Comparison of ENCODE assay signal across 1 cellular context in the genomic region with DNA sequence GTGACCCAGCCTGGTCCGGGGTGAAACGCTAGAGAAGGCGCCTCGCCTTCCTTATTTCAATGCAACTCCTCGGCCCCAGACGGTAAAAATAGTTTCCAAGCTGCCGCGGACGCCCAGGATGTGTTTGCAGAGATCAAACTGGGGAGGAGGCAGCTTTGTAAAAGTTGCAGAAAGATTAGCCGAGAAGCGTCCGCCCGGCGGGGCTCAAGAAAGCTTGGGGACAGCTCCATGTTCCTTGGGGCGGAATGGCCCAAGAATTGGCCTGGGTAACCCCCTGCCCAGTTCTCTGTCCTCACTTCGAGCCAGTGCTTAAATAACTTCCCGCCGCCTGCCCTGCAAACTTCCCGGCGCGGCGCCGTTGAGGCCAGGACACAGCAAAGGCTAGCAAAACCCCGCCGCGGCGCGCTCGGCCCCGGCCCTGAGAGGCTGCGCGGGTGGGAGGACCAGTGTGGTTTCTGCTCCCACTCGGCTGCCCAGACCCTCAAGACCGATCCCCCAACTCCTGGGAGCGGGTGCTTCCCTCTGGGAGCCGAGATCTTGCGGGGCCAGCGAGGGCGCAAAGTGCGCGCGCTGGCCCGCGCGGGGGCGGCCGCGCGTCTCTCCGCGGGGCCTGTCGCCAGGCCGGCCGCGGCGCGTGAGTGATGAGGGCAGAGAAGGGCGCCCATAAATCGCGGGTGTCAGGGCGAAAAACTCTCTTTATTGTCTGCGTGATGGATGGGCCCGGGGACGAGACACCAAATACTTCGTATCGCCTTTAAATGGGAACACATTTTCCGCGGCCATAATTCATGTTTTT.
TF ChIP-seq lines count a peak whose summit lies in the region.

No MANE protein-coding gene starts in this region.

TF ChIP-seq in HepG2, 621 proteins besides CTCF, POLR2A, EP300 and RAD21 (continued from another document and continues in another):
- TF ChIP-seq, protein P1, sequence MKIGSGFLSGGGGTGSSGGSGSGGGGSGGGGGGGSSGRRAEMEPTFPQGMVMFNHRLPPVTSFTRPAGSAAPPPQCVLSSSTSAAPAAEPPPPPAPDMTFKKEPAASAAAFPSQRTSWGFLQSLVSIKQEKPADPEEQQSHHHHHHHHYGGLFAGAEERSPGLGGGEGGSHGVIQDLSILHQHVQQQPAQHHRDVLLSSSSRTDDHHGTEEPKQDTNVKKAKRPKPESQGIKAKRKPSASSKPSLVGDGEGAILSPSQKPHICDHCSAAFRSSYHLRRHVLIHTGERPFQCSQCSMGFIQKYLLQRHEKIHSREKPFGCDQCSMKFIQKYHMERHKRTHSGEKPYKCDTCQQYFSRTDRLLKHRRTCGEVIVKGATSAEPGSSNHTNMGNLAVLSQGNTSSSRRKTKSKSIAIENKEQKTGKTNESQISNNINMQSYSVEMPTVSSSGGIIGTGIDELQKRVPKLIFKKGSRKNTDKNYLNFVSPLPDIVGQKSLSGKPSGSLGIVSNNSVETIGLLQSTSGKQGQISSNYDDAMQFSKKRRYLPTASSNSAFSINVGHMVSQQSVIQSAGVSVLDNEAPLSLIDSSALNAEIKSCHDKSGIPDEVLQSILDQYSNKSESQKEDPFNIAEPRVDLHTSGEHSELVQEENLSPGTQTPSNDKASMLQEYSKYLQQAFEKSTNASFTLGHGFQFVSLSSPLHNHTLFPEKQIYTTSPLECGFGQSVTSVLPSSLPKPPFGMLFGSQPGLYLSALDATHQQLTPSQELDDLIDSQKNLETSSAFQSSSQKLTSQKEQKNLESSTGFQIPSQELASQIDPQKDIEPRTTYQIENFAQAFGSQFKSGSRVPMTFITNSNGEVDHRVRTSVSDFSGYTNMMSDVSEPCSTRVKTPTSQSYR (CRISPR knock-in tag; IDR thresholded peaks at IDR 0.05; ENCODE audit: borderline replicate concordance), result no peak
- TF ChIP-seq, protein P2, sequence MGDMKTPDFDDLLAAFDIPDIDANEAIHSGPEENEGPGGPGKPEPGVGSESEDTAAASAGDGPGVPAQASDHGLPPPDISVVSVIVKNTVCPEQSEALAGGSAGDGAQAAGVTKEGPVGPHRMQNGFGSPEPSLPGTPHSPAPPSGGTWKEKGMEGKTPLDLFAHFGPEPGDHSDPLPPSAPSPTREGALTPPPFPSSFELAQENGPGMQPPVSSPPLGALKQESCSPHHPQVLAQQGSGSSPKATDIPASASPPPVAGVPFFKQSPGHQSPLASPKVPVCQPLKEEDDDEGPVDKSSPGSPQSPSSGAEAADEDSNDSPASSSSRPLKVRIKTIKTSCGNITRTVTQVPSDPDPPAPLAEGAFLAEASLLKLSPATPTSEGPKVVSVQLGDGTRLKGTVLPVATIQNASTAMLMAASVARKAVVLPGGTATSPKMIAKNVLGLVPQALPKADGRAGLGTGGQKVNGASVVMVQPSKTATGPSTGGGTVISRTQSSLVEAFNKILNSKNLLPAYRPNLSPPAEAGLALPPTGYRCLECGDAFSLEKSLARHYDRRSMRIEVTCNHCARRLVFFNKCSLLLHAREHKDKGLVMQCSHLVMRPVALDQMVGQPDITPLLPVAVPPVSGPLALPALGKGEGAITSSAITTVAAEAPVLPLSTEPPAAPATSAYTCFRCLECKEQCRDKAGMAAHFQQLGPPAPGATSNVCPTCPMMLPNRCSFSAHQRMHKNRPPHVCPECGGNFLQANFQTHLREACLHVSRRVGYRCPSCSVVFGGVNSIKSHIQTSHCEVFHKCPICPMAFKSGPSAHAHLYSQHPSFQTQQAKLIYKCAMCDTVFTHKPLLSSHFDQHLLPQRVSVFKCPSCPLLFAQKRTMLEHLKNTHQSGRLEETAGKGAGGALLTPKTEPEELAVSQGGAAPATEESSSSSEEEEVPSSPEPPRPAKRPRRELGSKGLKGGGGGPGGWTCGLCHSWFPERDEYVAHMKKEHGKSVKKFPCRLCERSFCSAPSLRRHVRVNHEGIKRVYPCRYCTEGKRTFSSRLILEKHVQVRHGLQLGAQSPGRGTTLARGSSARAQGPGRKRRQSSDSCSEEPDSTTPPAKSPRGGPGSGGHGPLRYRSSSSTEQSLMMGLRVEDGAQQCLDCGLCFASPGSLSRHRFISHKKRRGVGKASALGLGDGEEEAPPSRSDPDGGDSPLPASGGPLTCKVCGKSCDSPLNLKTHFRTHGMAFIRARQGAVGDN (CRISPR knock-in tag; IDR thresholded peaks at IDR 0.05), result no peak
- no peak for TF ChIP-seq ZNF614 (CRISPR knock-in tag; IDR thresholded peaks at IDR 0.05; ENCODE audit: borderline replicate concordance)
- TF ChIP-seq, protein P3, sequence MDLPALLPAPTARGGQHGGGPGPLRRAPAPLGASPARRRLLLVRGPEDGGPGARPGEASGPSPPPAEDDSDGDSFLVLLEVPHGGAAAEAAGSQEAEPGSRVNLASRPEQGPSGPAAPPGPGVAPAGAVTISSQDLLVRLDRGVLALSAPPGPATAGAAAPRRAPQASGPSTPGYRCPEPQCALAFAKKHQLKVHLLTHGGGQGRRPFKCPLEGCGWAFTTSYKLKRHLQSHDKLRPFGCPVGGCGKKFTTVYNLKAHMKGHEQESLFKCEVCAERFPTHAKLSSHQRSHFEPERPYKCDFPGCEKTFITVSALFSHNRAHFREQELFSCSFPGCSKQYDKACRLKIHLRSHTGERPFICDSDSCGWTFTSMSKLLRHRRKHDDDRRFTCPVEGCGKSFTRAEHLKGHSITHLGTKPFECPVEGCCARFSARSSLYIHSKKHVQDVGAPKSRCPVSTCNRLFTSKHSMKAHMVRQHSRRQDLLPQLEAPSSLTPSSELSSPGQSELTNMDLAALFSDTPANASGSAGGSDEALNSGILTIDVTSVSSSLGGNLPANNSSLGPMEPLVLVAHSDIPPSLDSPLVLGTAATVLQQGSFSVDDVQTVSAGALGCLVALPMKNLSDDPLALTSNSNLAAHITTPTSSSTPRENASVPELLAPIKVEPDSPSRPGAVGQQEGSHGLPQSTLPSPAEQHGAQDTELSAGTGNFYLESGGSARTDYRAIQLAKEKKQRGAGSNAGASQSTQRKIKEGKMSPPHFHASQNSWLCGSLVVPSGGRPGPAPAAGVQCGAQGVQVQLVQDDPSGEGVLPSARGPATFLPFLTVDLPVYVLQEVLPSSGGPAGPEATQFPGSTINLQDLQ (CRISPR knock-in tag; IDR thresholded peaks at IDR 0.05), result no peak
- no peak for TF ChIP-seq NCOA2 (CRISPR knock-in tag; IDR thresholded peaks at IDR 0.05)
- TF ChIP-seq KDM5B (CRISPR knock-in tag; IDR thresholded peaks at IDR 0.05; ENCODE audit: borderline replicate concordance), result no peak
- TF ChIP-seq, protein P4, sequence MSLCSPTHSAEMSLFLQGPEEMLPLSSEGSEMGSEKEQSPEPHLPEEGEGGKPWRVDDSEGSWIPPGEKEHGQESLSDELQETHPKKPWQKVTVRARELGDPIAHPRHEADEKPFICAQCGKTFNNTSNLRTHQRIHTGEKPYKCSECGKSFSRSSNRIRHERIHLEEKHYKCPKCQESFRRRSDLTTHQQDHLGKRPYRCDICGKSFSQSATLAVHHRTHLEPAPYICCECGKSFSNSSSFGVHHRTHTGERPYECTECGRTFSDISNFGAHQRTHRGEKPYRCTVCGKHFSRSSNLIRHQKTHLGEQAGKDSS (CRISPR knock-in tag; IDR thresholded peaks at IDR 0.05; ENCODE audit: borderline replicate concordance, low read depth), result no peak
- TF ChIP-seq, protein P5, sequence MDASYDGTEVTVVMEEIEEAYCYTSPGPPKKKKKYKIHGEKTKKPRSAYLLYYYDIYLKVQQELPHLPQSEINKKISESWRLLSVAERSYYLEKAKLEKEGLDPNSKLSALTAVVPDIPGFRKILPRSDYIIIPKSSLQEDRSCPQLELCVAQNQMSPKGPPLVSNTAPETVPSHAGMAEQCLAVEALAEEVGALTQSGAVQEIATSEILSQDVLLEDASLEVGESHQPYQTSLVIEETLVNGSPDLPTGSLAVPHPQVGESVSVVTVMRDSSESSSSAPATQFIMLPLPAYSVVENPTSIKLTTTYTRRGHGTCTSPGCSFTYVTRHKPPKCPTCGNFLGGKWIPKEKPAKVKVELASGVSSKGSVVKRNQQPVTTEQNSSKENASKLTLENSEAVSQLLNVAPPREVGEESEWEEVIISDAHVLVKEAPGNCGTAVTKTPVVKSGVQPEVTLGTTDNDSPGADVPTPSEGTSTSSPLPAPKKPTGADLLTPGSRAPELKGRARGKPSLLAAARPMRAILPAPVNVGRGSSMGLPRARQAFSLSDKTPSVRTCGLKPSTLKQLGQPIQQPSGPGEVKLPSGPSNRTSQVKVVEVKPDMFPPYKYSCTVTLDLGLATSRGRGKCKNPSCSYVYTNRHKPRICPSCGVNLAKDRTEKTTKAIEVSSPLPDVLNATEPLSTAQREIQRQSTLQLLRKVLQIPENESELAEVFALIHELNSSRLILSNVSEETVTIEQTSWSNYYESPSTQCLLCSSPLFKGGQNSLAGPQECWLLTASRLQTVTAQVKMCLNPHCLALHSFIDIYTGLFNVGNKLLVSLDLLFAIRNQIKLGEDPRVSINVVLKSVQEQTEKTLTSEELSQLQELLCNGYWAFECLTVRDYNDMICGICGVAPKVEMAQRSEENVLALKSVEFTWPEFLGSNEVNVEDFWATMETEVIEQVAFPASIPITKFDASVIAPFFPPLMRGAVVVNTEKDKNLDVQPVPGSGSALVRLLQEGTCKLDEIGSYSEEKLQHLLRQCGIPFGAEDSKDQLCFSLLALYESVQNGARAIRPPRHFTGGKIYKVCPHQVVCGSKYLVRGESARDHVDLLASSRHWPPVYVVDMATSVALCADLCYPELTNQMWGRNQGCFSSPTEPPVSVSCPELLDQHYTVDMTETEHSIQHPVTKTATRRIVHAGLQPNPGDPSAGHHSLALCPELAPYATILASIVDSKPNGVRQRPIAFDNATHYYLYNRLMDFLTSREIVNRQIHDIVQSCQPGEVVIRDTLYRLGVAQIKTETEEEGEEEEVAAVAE (CRISPR knock-in tag; IDR thresholded peaks at IDR 0.05; ENCODE audit: borderline replicate concordance), result no peak
- TF ChIP-seq, protein P6, sequence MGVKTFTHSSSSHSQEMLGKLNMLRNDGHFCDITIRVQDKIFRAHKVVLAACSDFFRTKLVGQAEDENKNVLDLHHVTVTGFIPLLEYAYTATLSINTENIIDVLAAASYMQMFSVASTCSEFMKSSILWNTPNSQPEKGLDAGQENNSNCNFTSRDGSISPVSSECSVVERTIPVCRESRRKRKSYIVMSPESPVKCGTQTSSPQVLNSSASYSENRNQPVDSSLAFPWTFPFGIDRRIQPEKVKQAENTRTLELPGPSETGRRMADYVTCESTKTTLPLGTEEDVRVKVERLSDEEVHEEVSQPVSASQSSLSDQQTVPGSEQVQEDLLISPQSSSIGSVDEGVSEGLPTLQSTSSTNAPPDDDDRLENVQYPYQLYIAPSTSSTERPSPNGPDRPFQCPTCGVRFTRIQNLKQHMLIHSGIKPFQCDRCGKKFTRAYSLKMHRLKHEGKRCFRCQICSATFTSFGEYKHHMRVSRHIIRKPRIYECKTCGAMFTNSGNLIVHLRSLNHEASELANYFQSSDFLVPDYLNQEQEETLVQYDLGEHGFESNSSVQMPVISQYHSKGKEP (CRISPR knock-in tag; IDR thresholded peaks at IDR 0.05), result no peak
- TF ChIP-seq PCBP2 (optimal IDR thresholded peaks at IDR 0.05; ENCODE audit: low read depth, low read length, poor library complexity, severe bottlenecking), result no peak
- TF ChIP-seq, protein P7, sequence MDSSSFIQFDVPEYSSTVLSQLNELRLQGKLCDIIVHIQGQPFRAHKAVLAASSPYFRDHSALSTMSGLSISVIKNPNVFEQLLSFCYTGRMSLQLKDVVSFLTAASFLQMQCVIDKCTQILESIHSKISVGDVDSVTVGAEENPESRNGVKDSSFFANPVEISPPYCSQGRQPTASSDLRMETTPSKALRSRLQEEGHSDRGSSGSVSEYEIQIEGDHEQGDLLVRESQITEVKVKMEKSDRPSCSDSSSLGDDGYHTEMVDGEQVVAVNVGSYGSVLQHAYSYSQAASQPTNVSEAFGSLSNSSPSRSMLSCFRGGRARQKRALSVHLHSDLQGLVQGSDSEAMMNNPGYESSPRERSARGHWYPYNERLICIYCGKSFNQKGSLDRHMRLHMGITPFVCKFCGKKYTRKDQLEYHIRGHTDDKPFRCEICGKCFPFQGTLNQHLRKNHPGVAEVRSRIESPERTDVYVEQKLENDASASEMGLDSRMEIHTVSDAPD (CRISPR knock-in tag; IDR thresholded peaks at IDR 0.05), result no peak
- no peak for TF ChIP-seq KLF12 (CRISPR knock-in tag; IDR thresholded peaks at IDR 0.05; ENCODE audit: borderline replicate concordance)
- TF ChIP-seq ZNF432 (CRISPR knock-in tag; IDR thresholded peaks at IDR 0.05; ENCODE audit: borderline replicate concordance), result no peak
- TF ChIP-seq CBX5 (CRISPR knock-in tag; IDR thresholded peaks at IDR 0.05; ENCODE audit: borderline replicate concordance), result no peak
- TF ChIP-seq, protein P8, sequence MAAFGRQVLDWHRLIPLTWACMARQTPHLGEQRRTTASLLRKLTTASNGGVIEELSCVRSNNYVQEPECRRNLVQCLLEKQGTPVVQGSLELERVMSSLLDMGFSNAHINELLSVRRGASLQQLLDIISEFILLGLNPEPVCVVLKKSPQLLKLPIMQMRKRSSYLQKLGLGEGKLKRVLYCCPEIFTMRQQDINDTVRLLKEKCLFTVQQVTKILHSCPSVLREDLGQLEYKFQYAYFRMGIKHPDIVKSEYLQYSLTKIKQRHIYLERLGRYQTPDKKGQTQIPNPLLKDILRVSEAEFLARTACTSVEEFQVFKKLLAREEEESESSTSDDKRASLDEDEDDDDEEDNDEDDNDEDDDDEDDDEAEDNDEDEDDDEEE (CRISPR knock-in tag; IDR thresholded peaks at IDR 0.05), result no peak
- no peak for TF ChIP-seq CCDC6 (CRISPR knock-in tag; IDR thresholded peaks at IDR 0.05)
- TF ChIP-seq GTF2F1 (IDR thresholded peaks at IDR 0.05; ENCODE audit: low read length), result no peak
- no peak for TF ChIP-seq ZNF296 (CRISPR knock-in tag; conservative IDR thresholded peaks at IDR 0.05)
- TF ChIP-seq, protein P9, sequence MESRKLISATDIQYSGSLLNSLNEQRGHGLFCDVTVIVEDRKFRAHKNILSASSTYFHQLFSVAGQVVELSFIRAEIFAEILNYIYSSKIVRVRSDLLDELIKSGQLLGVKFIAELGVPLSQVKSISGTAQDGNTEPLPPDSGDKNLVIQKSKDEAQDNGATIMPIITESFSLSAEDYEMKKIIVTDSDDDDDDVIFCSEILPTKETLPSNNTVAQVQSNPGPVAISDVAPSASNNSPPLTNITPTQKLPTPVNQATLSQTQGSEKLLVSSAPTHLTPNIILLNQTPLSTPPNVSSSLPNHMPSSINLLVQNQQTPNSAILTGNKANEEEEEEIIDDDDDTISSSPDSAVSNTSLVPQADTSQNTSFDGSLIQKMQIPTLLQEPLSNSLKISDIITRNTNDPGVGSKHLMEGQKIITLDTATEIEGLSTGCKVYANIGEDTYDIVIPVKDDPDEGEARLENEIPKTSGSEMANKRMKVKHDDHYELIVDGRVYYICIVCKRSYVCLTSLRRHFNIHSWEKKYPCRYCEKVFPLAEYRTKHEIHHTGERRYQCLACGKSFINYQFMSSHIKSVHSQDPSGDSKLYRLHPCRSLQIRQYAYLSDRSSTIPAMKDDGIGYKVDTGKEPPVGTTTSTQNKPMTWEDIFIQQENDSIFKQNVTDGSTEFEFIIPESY (CRISPR knock-in tag; IDR thresholded peaks at IDR 0.05), result peak; percentile 28; the same call in 1 of the 2 replicates
- no peak for TF ChIP-seq MIER3 (CRISPR knock-in tag; IDR thresholded peaks at IDR 0.05; ENCODE audit: borderline replicate concordance)
- no peak for TF ChIP-seq MAFF (IDR thresholded peaks at IDR 0.05; ENCODE audit: low read depth, low read length)
- no peak for TF ChIP-seq ZNF777 (CRISPR knock-in tag; IDR thresholded peaks at IDR 0.05)
- TF ChIP-seq HNRNPL (IDR thresholded peaks at IDR 0.05; ENCODE audit: low read depth, low read length), result 0 out of 2 replicates have a peak, but pooled peaks have one; percentile 21
- no peak for TF ChIP-seq SOX6 (IDR thresholded peaks at IDR 0.05)
- TF ChIP-seq SOX6 (CRISPR knock-in tag; IDR thresholded peaks at IDR 0.05), result no peak
